11 cellular contexts compared by ENCODE assay signal in genomic region chr12:19978193-19978592, GRCh38.
DNase-seq lines count a peak whose midpoint lies in the region; ATAC-seq and TF ChIP-seq lines count a peak whose summit lies in the region.
"Had no signal": no experiment of that assay in that cellular context is flagged by ENCODE, and none has a peak within 500 bp of the region (broad histone marks: within the 10 kb centered on the region; RNA-seq: fewer than 3 reads in every experiment).

No MANE protein-coding gene starts in this region.

- TF ChIP-seq EP300 in SK-N-SH (IDR thresholded peaks at IDR 0.05; ENCODE audit: borderline replicate concordance in 1 of 2, low read depth in 1 of 2, low read length in 1 of 2): no peak

- no peak overlapping the region for H3K4me2 ChIP-seq in SK-N-SH

- TF ChIP-seq POLR2A in breast epithelium (IDR thresholded peaks at IDR 0.05): no peak

- DNase-seq in MCF 10A (ENCODE audit: unreplicated experiment) (peak; percentile 42), breast epithelium (ENCODE audit: low spot score in 2 of 2) (no peak), SK-N-SH (no peak), fibroblast of peridontal ligament (ENCODE audit: extremely low read depth) (peak; percentile 97), skeletal muscle cell (ENCODE audit: low read depth) (peak; percentile 100), T-helper 1 cell (no peak)
- no peak for DNase-seq in stimulated activated effector memory CD8-positive, alpha-beta T cell treated with anti-CD3 and anti-CD28 coated beads, Interleukin-12 subunit alpha, Interleukin-12 subunit beta, amount 100 ng/mL, for 72 hours (ENCODE audit: low spot score in 2 of 2)
- DNase-seq: naive B cell, spleen had no signal

- POLR2A ChIA-PET in MCF 10A (lab: Yijun Ruan, JAX): interaction anchor here (0.7 to 1.2 kb wide), 2 partner anchors 9 to 29 kb away, joined by 3 read pairs; no protein-coding TSS in a partner anchor
- POLR2A ChIA-PET in SK-N-SH (lab: Yijun Ruan, JAX): no interaction called here

- H3K9me2 ChIP-seq in SK-N-SH: no peaks in the 10 kb centered on the region

- no TSS peak for BruUV-seq in MCF 10A (replicated peaks; lab: Mats Ljungman, UMichigan)

- H3K36me3 ChIP-seq in breast epithelium (no peaks in the 10 kb centered on the region), SK-N-SH (replicated peaks in 1 of 2; ENCODE audit: control insufficient read depth in 1 of 2, insufficient read depth in 2 of 2, low read length in 1 of 2) (no peaks in the 10 kb centered on the region)
- H3K36me3 ChIP-seq: spleen, tibial nerve had no signal

- H3K9me3 Mint-ChIP-seq in MCF 10A (ENCODE audit: unreplicated experiment): no peaks in the 10 kb centered on the region
- H3K9me3 Mint-ChIP-seq in stimulated activated effector memory CD8-positive, alpha-beta T cell treated with anti-CD3 and anti-CD28 coated beads, Interleukin-12 subunit alpha, Interleukin-12 subunit beta, amount 100 ng/mL, for 72 hours: no peaks in the 10 kb centered on the region

- H3K4me3 ChIP-seq in breast epithelium: no peak overlapping the region
- H3K4me3 ChIP-seq in SK-N-SH (ENCODE audit: low read depth in 2 of 2, low read length in 1 of 2): no peak overlapping the region
- H3K4me3 ChIP-seq in skeletal muscle cell (ENCODE audit: low read depth, low read length): no peak overlapping the region
- H3K4me3 ChIP-seq: spleen, tibial nerve had no signal

- H3K4me3 Mint-ChIP-seq in MCF 10A (ENCODE audit: unreplicated experiment): no peak overlapping the region
- H3K4me3 Mint-ChIP-seq in stimulated activated effector memory CD8-positive, alpha-beta T cell treated with anti-CD3 and anti-CD28 coated beads, Interleukin-12 subunit alpha, Interleukin-12 subunit beta, amount 100 ng/mL, for 72 hours: no peak overlapping the region
- H3K4me3 Mint-ChIP-seq: naive B cell had no signal

- no peaks in the 10 kb centered on the region for H3K27me3 ChIP-seq in breast epithelium
- H3K27me3 ChIP-seq in SK-N-SH (ENCODE audit: insufficient read depth): no peaks in the 10 kb centered on the region
- H3K27me3 ChIP-seq: spleen, tibial nerve had no signal

- H3K27ac Mint-ChIP-seq in MCF 10A (ENCODE audit: low read depth, unreplicated experiment): no peak overlapping the region
- H3K27ac Mint-ChIP-seq in stimulated activated effector memory CD8-positive, alpha-beta T cell treated with anti-CD3 and anti-CD28 coated beads, Interleukin-12 subunit alpha, Interleukin-12 subunit beta, amount 100 ng/mL, for 72 hours: no peak overlapping the region
- H3K27ac Mint-ChIP-seq: naive B cell had no signal

- ATAC-seq in stimulated activated effector memory CD8-positive, alpha-beta T cell treated with anti-CD3 and anti-CD28 coated beads, Interleukin-12 subunit alpha, Interleukin-12 subunit beta, amount 100 ng/mL, for 72 hours: no peak
- ATAC-seq in HG03521 (IDR thresholded peaks at IDR 0.05; ENCODE audit: unreplicated experiment): no peak

- H3K27me3 Mint-ChIP-seq in MCF 10A (ENCODE audit: insufficient read depth, unreplicated experiment): no peaks in the 10 kb centered on the region
- H3K27me3 Mint-ChIP-seq: naive B cell had no signal

- H3F3A ChIP-seq in SK-N-SH (replicated peaks; ENCODE audit: insufficient read depth): no peaks in the 10 kb centered on the region

- no peak for TF ChIP-seq RAD21 in SK-N-SH (IDR thresholded peaks at IDR 0.05; ENCODE audit: low read length)

- H3K4me1 Mint-ChIP-seq in MCF 10A (ENCODE audit: insufficient read depth, unreplicated experiment): no peaks in the 10 kb centered on the region
- no peaks in the 10 kb centered on the region for H3K4me1 Mint-ChIP-seq in stimulated activated effector memory CD8-positive, alpha-beta T cell treated with anti-CD3 and anti-CD28 coated beads, Interleukin-12 subunit alpha, Interleukin-12 subunit beta, amount 100 ng/mL, for 72 hours
- H3K4me1 Mint-ChIP-seq: naive B cell had no signal

- no peaks in the 10 kb centered on the region for H3K79me2 ChIP-seq in SK-N-SH (ENCODE audit: insufficient read depth)

- H3K4me1 ChIP-seq in breast epithelium: no peaks in the 10 kb centered on the region
- no peaks in the 10 kb centered on the region; a peak in 1 of 4 replicates for H3K4me1 ChIP-seq in SK-N-SH (ENCODE audit: control insufficient read depth in 1 of 2, insufficient read depth in 2 of 2, low read depth in 1 of 2, low read length in 1 of 2)
- H3K4me1 ChIP-seq: spleen, tibial nerve had no signal

- H3K9me3 ChIP-seq in breast epithelium (no peaks in the 10 kb centered on the region), SK-N-SH (no peaks in the 10 kb centered on the region)
- H3K9me3 ChIP-seq: spleen, tibial nerve had no signal

- intact Hi-C loops in MCF 10A (cut with micrococcal nuclease) (no loop called here), breast epithelium (cut with DNase I; ENCODE audit: low total_unique reads) (no loop called here)

- no peak overlapping the region for H3K27ac ChIP-seq in breast epithelium
- H3K27ac ChIP-seq in SK-N-SH (ENCODE audit: low read depth in 2 of 2, low read length in 1 of 2): peak overlapping the region; percentile 9 to 16; a peak in 2 of 4 replicates
- H3K27ac ChIP-seq: spleen, tibial nerve had no signal

- no peak overlapping the region for H2AFZ ChIP-seq in SK-N-SH (ENCODE audit: low read depth)

- CTCF ChIA-PET in MCF 10A (lab: Yijun Ruan, JAX) (no interaction called here), SK-N-SH (lab: Yijun Ruan, JAX) (interaction anchor here (1.4 kb wide), 2 partner anchors 18 to 390 kb away, joined by 3 to 4 read pairs; no protein-coding TSS in a partner anchor)

- no peak overlapping the region for H3K9ac ChIP-seq in SK-N-SH

- TF ChIP-seq CTCF in MCF 10A (IDR thresholded peaks at IDR 0.05; ENCODE audit: unreplicated experiment) (no peak), breast epithelium (IDR thresholded peaks at IDR 0.05) (no peak), SK-N-SH (IDR thresholded peaks at IDR 0.05) (no peak)

- H4K20me1 ChIP-seq in SK-N-SH (ENCODE audit: insufficient read depth): no peaks in the 10 kb centered on the region

- H3K36me3 Mint-ChIP-seq in MCF 10A (ENCODE audit: insufficient read depth, unreplicated experiment): no peaks in the 10 kb centered on the region
- H3K36me3 Mint-ChIP-seq in stimulated activated effector memory CD8-positive, alpha-beta T cell treated with anti-CD3 and anti-CD28 coated beads, Interleukin-12 subunit alpha, Interleukin-12 subunit beta, amount 100 ng/mL, for 72 hours: no peaks in the 10 kb centered on the region
- H3K36me3 Mint-ChIP-seq: naive B cell had no signal

TF ChIP-seq in SK-N-SH, 30 proteins besides CTCF, POLR2A, EP300 and RAD21:
- TF ChIP-seq NFIC (IDR thresholded peaks at IDR 0.05; ENCODE audit: borderline replicate concordance): peak; percentile 55
- TF ChIP-seq USF2 (IDR thresholded peaks at IDR 0.05; ENCODE audit: borderline replicate concordance, low read depth, low read length): no peak
- 0 out of 2 replicates have a peak, but pooled peaks have one; percentile 3 for TF ChIP-seq PBX3 (IDR thresholded peaks at IDR 0.05)
- peak; percentile 87 for TF ChIP-seq TCF12 (IDR thresholded peaks at IDR 0.05)
- no peak for TF ChIP-seq TAF1 (IDR thresholded peaks at IDR 0.05; ENCODE audit: borderline replicate concordance, low read depth, low read length)
- peak; percentile 58; the same call in 1 of the 2 replicates for TF ChIP-seq RCOR1 (IDR thresholded peaks at IDR 0.05; ENCODE audit: low read length)
- 0 out of 2 replicates have a peak, but pooled peaks have one; percentile 35 for TF ChIP-seq POLR2AphosphoS5 (IDR thresholded peaks at IDR 0.05; ENCODE audit: low read depth, low read length)
- no peak for TF ChIP-seq ELF1 (IDR thresholded peaks at IDR 0.05)
- 0 out of 2 replicates have a peak, but pooled peaks have one; percentile 18 for TF ChIP-seq TEAD4 (IDR thresholded peaks at IDR 0.05; ENCODE audit: borderline replicate concordance, insufficient read depth)
TF ChIP-seq in SK-N-SH: peak in this region for 6.

Comparison
In these comparisons a context has a peak if more than half of its experiments do, and no peak if none do; other contexts are left out.
1. DNase-seq: peak in MCF 10A (single experiment), fibroblast of peridontal ligament (single experiment) and skeletal muscle cell (single experiment); none in breast epithelium (0 of 2), SK-N-SH (single experiment), stimulated activated effector memory CD8-positive, alpha-beta T cell treated with anti-CD3 and anti-CD28 coated beads, Interleukin-12 subunit alpha, Interleukin-12 subunit beta, amount 100 ng/mL, for 72 hours (0 of 2) and T-helper 1 cell (0 of 5).
2. H3K27ac ChIP-seq: peak in SK-N-SH (2 of 2); none in breast epithelium (0 of 2).